In genomic region chr17:58101898-58102297, GRCh38 we compare ENCODE assay signal across 2 cellular contexts. TPM values are rescaled to one million over a fixed set of nuclear protein-coding genes. Genes with fewer than 3 reads are reported as not detected.
"Had no signal": no experiment of that assay in that cellular context is flagged by ENCODE, and none has a peak within 500 bp of the region (broad histone marks: within the 10 kb centered on the region; RNA-seq: fewer than 3 reads in every experiment).

No MANE protein-coding gene starts in this region.

RNA-seq across cellular contexts. Expression of gene OR4D1, which starts 46.3 kb away (rescaled TPM):
- total RNA-seq: GM23248, HT-29 had no signal
- polyA plus RNA-seq: GM23248 had no signal
